22 cellular contexts compared by ENCODE assay signal in genomic region chrX:151710457-151710856, GRCh38. TPM values are rescaled to one million over a fixed set of nuclear protein-coding genes. Genes with fewer than 3 reads are reported as not detected.
"Had no signal": no experiment of that assay in that cellular context is flagged by ENCODE, and none has a peak within 500 bp of the region (broad histone marks: within the 10 kb centered on the region; RNA-seq: fewer than 3 reads in every experiment).

No MANE protein-coding gene starts in this region.

- DNase-seq: IMR-90, Karpas-422, KG1, MG63, NCI-H1092, NCI-H1105 treated with DMSO at 0.1 percent for 48 hours, NCI-H1417 treated with DMSO at 0.1 percent for 48 hours, NCI-H187 treated with DMSO at 0.1 percent for 48 hours, NCI-H2029 treated with DMSO at 0.1 percent for 48 hours, NCI-H2227 treated with DMSO at 0.1 percent for 48 hours, NCI-H524, NCI-H69, NCI-H774, RPMI8226, SHP77, SK-N-SH, SW 1271, T-cell had no signal

- H3K4me3 ChIP-seq: MG63 had no signal

- ATAC-seq: HepG2, T-cell had no signal

- H3K9me3 ChIP-seq: MG63, SK-N-SH had no signal

- H3K9ac ChIP-seq: SK-N-SH had no signal

- H3K27ac Mint-ChIP-seq: T-cell had no signal

- H3K36me3 Mint-ChIP-seq: T-cell had no signal

- H3K4me2 ChIP-seq: SK-N-SH had no signal

- H3K4me1 Mint-ChIP-seq: T-cell had no signal

- H3K9me3 Mint-ChIP-seq: T-cell had no signal

- H3K4me3 Mint-ChIP-seq: T-cell had no signal

- H3K27me3 ChIP-seq: MG63 had no signal

- H3K36me3 ChIP-seq: MG63 had no signal

RNA-seq across cellular contexts. Expression of gene FATE1, which starts 5.4 kb away (rescaled TPM):
- total RNA-seq: HepG2, HT1080, IMR-90, NCI-H460, SK-MEL-5, T-cell had no signal

RNA-seq across cellular contexts. Expression of gene PRRG3, which starts 15.2 kb away (rescaled TPM):
- total RNA-seq: HepG2, HT1080, IMR-90, NCI-H460, SK-MEL-5, T-cell had no signal

RNA-seq across cellular contexts. Expression of gene CNGA2, which starts 24.1 kb away (rescaled TPM):
- total RNA-seq: HepG2, HT1080, IMR-90, NCI-H460, SK-MEL-5, T-cell had no signal
